ENCODE assay signal across 8 cellular contexts in genomic region chr1:93846151-93846928, GRCh38. TPM values are rescaled to one million over a fixed set of nuclear protein-coding genes. Genes with fewer than 3 reads are reported as not detected.
A peak's percentile ranks its signal among the peaks of the same experiment; 100 is the strongest.
DNase-seq lines count a peak whose midpoint lies in the region; ATAC-seq, FAIRE-seq and TF ChIP-seq lines count a peak whose summit lies in the region.

No MANE protein-coding gene starts in this region.

- peak overlapping the region; percentile 96 for H3K4me2 ChIP-seq in HepG2 (ENCODE audit: low read depth, low read length)

- peak; percentile 69 to 77 for TF ChIP-seq POLR2A in HepG2 (IDR thresholded peaks at IDR 0.05; ENCODE audit: insufficient read depth in 1 of 2, low read depth in 2 of 2, low read length in 2 of 2)

- H3K36me3 Mint-ChIP-seq in dendritic cell treated with granulocyte-macrophage colony-stimulating factor and Interleukin-4, amounts not matched to agents 40 ng/mL and 50 ng/mL, for 4 days (ENCODE audit: low read depth): peaks cover 15% of the 10 kb centered on the region

- WGBS in HepG2 (ENCODE audit: low lambda C conversion rate): 0% methylated on average over 5 of the region's 81 CpGs

- H3K4me3 ChIP-seq in BJ (ENCODE audit: low read depth, low read length): peak overlapping the region; percentile 84
- peak overlapping the region; percentile 90 to 91 (median 91) for H3K4me3 ChIP-seq in HepG2 (replicated peaks in 1 of 3; ENCODE audit: insufficient read depth in 1 of 3, low read depth in 2 of 3, low read length in 3 of 3)

- DNase-seq in BJ (ENCODE audit: low read depth) (no peak), NCI-H510A (lab: John Stamatoyannopoulos, UW) (peak; percentile 97), HepG2 (ENCODE audit: low spot score) (peak; percentile 76)
- peak; percentile 82 for DNase-seq in activated CD4-positive, alpha-beta T cell treated with anti-CD3 and anti-CD28 coated beads, Interleukin-2, amount 50 U/mL, for 1 hour
- DNase-seq in stimulated activated CD4-positive, alpha-beta T cell treated with anti-CD3 and anti-CD28 coated beads, Interleukin-2, amount 100 ng/mL, for 48 hours: peak; percentile 65 to 70

- peaks cover 36% of the 10 kb centered on the region for H3K4me1 Mint-ChIP-seq in dendritic cell treated with granulocyte-macrophage colony-stimulating factor and Interleukin-4, amounts not matched to agents 40 ng/mL and 50 ng/mL, for 4 days (ENCODE audit: low read depth)

- no peaks in the 10 kb centered on the region for H4K20me1 ChIP-seq in HepG2 (ENCODE audit: insufficient read depth, low read length)

- H3K36me3 ChIP-seq in BJ (ENCODE audit: control insufficient read depth, insufficient read depth, low read length) (no peaks in the 10 kb centered on the region), HepG2 (replicated peaks in 1 of 2; ENCODE audit: control insufficient read depth in 1 of 2, insufficient read depth in 2 of 2, low read length in 2 of 2) (no peaks in the 10 kb centered on the region)

- peak; percentile 59 for TF ChIP-seq CTCF in BJ (IDR thresholded peaks at IDR 0.05; ENCODE audit: insufficient read depth, low read depth, low read length)
- peak; percentile 56 for TF ChIP-seq CTCF in HepG2 (CRISPR knock-in tag; IDR thresholded peaks at IDR 0.05)

- H3K27ac ChIP-seq in HepG2 (ENCODE audit: extremely low read length, insufficient read depth, low read length): peak overlapping the region; percentile 88

- no peak; the same call in 1 of the 2 replicates for TF ChIP-seq RAD21 in HepG2 (CRISPR knock-in tag; IDR thresholded peaks at IDR 0.05)

- peaks cover 20% of the 10 kb centered on the region for H3K4me1 ChIP-seq in HepG2 (ENCODE audit: insufficient read depth, low read length)

- intact Hi-C loops in dendritic cell treated with granulocyte-macrophage colony-stimulating factor and Interleukin-4, amounts not matched to agents 40 ng/mL and 50 ng/mL, for 4 days (cut with micrococcal nuclease): loop anchor here (2.0 to 5.0 kb wide), 3 partner anchors 34 to 500 kb away; partner anchors contain the start of gene GCLM
- intact Hi-C loops in HepG2 (cut with micrococcal nuclease; ENCODE audit: unreplicated experiment): loop anchor here (5.0 to 10.0 kb wide), 3 partner anchors 229 to 542 kb away; partner anchors contain the start of gene DR1

- no peaks in the 10 kb centered on the region for H3K27me3 Mint-ChIP-seq in dendritic cell treated with granulocyte-macrophage colony-stimulating factor and Interleukin-4, amounts not matched to agents 40 ng/mL and 50 ng/mL, for 4 days

- no peaks in the 10 kb centered on the region for H3K9me3 Mint-ChIP-seq in dendritic cell treated with granulocyte-macrophage colony-stimulating factor and Interleukin-4, amounts not matched to agents 40 ng/mL and 50 ng/mL, for 4 days

- no peaks in the 10 kb centered on the region for H3K79me2 ChIP-seq in HepG2 (ENCODE audit: insufficient read depth, low read length)

- POLR2A ChIA-PET in BJ (lab: Charles Lee): interaction anchor here (0.6 kb wide), 2 partner anchors 33 to 177 kb away, joined by 3 to 4 read pairs; no protein-coding TSS in a partner anchor
- POLR2A ChIA-PET in HepG2 (lab: Yijun Ruan, JAX): interaction anchor here (0.6 to 3.8 kb wide), 28 partner anchors 9 to 571 kb away, joined by 3 to 55 read pairs (median 4); partner anchors contain the start of genes BCAR3, DNTTIP2, DR1 and FNBP1L

- peak overlapping the region; percentile 97 for H3K4me3 Mint-ChIP-seq in dendritic cell treated with granulocyte-macrophage colony-stimulating factor and Interleukin-4, amounts not matched to agents 40 ng/mL and 50 ng/mL, for 4 days

- no peaks in the 10 kb centered on the region for H3K27me3 ChIP-seq in BJ (ENCODE audit: control insufficient read depth, insufficient read depth, low read length)
- no peaks in the 10 kb centered on the region; a peak in 1 of 5 replicates for H3K27me3 ChIP-seq in HepG2 (ENCODE audit: control insufficient read depth in 1 of 2, insufficient read depth in 2 of 2, low read length in 2 of 2)

- peak overlapping the region; percentile 43 for H2AFZ ChIP-seq in HepG2 (ENCODE audit: low read length)

- peak overlapping the region; percentile 94 for H3K27ac Mint-ChIP-seq in dendritic cell treated with granulocyte-macrophage colony-stimulating factor and Interleukin-4, amounts not matched to agents 40 ng/mL and 50 ng/mL, for 4 days

- FAIRE-seq in HepG2 (lab: Jason Lieb, UNC): no peak

- no peak for TF ChIP-seq EP300 in HepG2 (IDR thresholded peaks at IDR 0.05; ENCODE audit: low read depth in 2 of 2, low read length in 2 of 2)
- TF ChIP-seq EP300 in HepG2 (CRISPR knock-in tag; IDR thresholded peaks at IDR 0.05; ENCODE audit: borderline replicate concordance): no peak; the same call in 1 of the 2 replicates

- in situ Hi-C loops in HepG2 (cut with HindIII; ENCODE audit: extremely low pct_ligation_motif_present, low pct_unique_long_range_greater_than_20kb): no loop called here

- peaks cover 16% of the 10 kb centered on the region for H3K9me3 ChIP-seq in HepG2 (ENCODE audit: low read length)

- ATAC-seq in GM19035 (IDR thresholded peaks at IDR 0.05; ENCODE audit: unreplicated experiment) (peak; percentile 52), HG03280 (IDR thresholded peaks at IDR 0.05; ENCODE audit: unreplicated experiment) (peak; percentile 61), HepG2 (peak; percentile 83)

- CTCF ChIA-PET in BJ (lab: Yijun Ruan, JAX): interaction anchor here (0.6 to 1.6 kb wide), 16 partner anchors 29 to 852 kb away, joined by 3 to 16 read pairs (median 4); no protein-coding TSS in a partner anchor
- CTCF ChIA-PET in HepG2 (lab: Yijun Ruan, JAX; ENCODE audit: low intra/inter-chr PET ratio, low total read pairs): interaction anchor here (3.5 kb wide), 1 partner anchor 216 kb away, joined by 21 read pairs; no protein-coding TSS in a partner anchor

- BruUV-seq in HepG2 (replicated peaks; lab: Mats Ljungman, UMichigan): TSS peak; percentile 93

- H3K9ac ChIP-seq in HepG2 (ENCODE audit: insufficient read depth, low read depth, low read length): peak overlapping the region; percentile 95

TF ChIP-seq in HepG2, 621 proteins besides CTCF, POLR2A, EP300 and RAD21 (continues in another document):
- peak; percentile 79; the same call in 1 of the 2 replicates for TF ChIP-seq ZBTB7B (CRISPR knock-in tag; IDR thresholded peaks at IDR 0.05)
- TF ChIP-seq SIN3A (IDR thresholded peaks at IDR 0.05; ENCODE audit: borderline replicate concordance, low read depth, low read length): peak; percentile 76; the same call in 1 of the 2 replicates
- peak; percentile 56 for TF ChIP-seq YY1 (IDR thresholded peaks at IDR 0.05; ENCODE audit: insufficient read depth, insufficient replicate concordance, low read depth, low read length)
- TF ChIP-seq ZBTB4 (CRISPR knock-in tag; IDR thresholded peaks at IDR 0.05; ENCODE audit: borderline replicate concordance): no peak
- TF ChIP-seq FIP1L1 (IDR thresholded peaks at IDR 0.05; ENCODE audit: borderline replicate concordance, insufficient read depth, low read depth, low read length): no peak
- peak; percentile 67 for TF ChIP-seq ZC3H13 (CRISPR knock-in tag; IDR thresholded peaks at IDR 0.05)
- no peak for TF ChIP-seq ZFP1 (CRISPR knock-in tag; IDR thresholded peaks at IDR 0.05)
- no peak for TF ChIP-seq NCOR1 (IDR thresholded peaks at IDR 0.05; ENCODE audit: borderline replicate concordance, low read length)

RNA-seq across cellular contexts. Expression of gene DNTTIP2, which starts 32.7 kb away (rescaled TPM):
- polyA plus RNA-seq in BJ (2011; rRNA removed) (10.4 and 16.7 TPM in 2 replicates), HepG2 (2011; rRNA removed) (10.3 and 11.4 TPM in 2 replicates)
- 11.3 and 12.2 TPM in 2 replicates for polyA minus RNA-seq in BJ (2011; rRNA and poly(A)+ RNA removed)
- total RNA-seq in HepG2 (2016; rRNA removed; fragmentation: Illumina TruSeq; extraction: Trizol): 63.3 and 93.0 TPM in 2 replicates
- total RNA-seq in HepG2 (2016; cell fraction: cytosol; rRNA removed; fragmentation: Illumina TruSeq; extraction: Trizol; ENCODE audit: low read depth): 15.2 and 18.1 TPM in 2 replicates
- 58.6 and 87.6 TPM in 2 replicates for total RNA-seq in HepG2 (2016; cell fraction: insoluble cytoplasmic fraction; rRNA removed; fragmentation: Illumina TruSeq; extraction: Trizol)
- total RNA-seq in HepG2 (2016; cell fraction: membrane; rRNA removed; fragmentation: Illumina TruSeq; extraction: Trizol): 18.9 and 24.0 TPM in 2 replicates
- 67.1 and 71.3 TPM in 2 replicates for total RNA-seq in HepG2 (2016; cell fraction: nucleus; rRNA removed; fragmentation: Illumina TruSeq; extraction: Trizol)
- polyA plus RNA-seq in HepG2 (2011; cell fraction: cytosol; rRNA removed): 3.6 and 4.4 TPM in 2 replicates
- 9.6 and 9.7 TPM in 2 replicates for polyA plus RNA-seq in HepG2 (2011; cell fraction: nucleus; rRNA removed)
- polyA plus RNA-seq in HepG2 (2012): 29.5 and 35.0 TPM in 2 replicates
- 5.3 and 7.3 TPM in 2 replicates for polyA plus RNA-seq in HepG2 (2016; cell fraction: cytosol; fragmentation: Illumina TruSeq; extraction: Trizol; ENCODE audit: low read depth)
- polyA plus RNA-seq in HepG2 (2016; cell fraction: insoluble cytoplasmic fraction; fragmentation: Illumina TruSeq; extraction: Trizol; ENCODE audit: low read depth): 77.2 and 80.1 TPM in 2 replicates
- 7.6 and 11.1 TPM in 2 replicates for polyA plus RNA-seq in HepG2 (2016; cell fraction: membrane; fragmentation: Illumina TruSeq; extraction: Trizol; ENCODE audit: low read depth)
- 95.2 and 98.9 TPM in 2 replicates for polyA plus RNA-seq in HepG2 (2016; cell fraction: nucleus; fragmentation: Illumina TruSeq; extraction: Trizol; ENCODE audit: insufficient read depth, low read depth)
- polyA minus RNA-seq in HepG2 (2011; rRNA and poly(A)+ RNA removed; ENCODE audit: low replicate concordance): 7.4 and 19.1 TPM in 2 replicates
- 6.9 and 12.9 TPM in 2 replicates for polyA minus RNA-seq in HepG2 (2011; cell fraction: cytosol; rRNA and poly(A)+ RNA removed)
- 29.0 and 36.4 TPM in 2 replicates for polyA minus RNA-seq in HepG2 (2011; cell fraction: nucleus; rRNA and poly(A)+ RNA removed)
